ENCODE assay signal across 1 cellular context in the genomic region with DNA sequence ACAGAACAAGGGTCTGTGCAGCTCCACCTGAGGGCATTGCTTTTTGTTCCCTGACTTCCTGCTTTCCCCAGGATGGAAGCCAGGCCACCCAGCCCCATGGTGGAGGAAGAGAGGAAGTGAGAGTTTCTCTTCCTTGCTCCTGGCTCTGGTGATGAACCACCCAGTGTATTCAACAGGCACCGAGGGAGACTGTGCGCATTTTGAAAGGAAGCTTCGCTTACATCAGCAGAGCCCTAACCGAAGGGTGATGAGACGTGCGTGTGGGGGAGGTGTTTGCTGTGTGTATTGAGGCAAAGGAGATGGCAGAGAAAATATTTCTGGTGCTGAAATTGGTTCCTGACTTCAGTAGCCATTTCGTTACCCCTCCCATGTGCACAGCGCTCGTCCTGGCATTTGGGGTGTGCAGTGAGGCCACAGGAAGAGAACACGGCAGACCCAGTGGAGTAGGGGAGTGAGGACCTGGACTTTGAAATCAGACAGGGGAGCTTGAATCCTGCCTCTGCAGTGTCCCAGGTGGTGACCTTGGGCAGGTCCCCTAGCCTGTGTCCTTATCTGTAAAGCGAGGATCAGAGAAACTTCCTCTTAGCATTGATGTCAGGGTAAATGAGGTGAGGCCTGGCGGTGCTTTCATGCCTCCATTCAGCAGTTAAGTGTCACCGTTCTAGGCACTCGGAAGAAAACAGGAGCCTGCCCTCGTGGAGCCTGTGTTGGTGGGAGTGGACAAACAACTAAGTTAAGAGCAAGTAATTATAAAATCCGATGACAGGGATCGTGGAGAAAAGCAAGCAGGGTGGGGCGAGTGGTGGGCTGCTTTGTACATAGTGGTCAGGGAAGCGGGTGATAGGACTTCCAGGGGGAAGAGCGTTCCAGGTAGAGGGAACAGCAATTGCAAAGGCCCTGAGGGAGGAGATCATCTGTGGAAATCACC.
TF ChIP-seq lines count a peak whose summit lies in the region.

No MANE protein-coding gene starts in this region.

TF ChIP-seq in K562, 482 proteins besides CTCF, POLR2A, EP300 and RAD21 (continued from another document and continues in another):
- TF ChIP-seq, protein P1, sequence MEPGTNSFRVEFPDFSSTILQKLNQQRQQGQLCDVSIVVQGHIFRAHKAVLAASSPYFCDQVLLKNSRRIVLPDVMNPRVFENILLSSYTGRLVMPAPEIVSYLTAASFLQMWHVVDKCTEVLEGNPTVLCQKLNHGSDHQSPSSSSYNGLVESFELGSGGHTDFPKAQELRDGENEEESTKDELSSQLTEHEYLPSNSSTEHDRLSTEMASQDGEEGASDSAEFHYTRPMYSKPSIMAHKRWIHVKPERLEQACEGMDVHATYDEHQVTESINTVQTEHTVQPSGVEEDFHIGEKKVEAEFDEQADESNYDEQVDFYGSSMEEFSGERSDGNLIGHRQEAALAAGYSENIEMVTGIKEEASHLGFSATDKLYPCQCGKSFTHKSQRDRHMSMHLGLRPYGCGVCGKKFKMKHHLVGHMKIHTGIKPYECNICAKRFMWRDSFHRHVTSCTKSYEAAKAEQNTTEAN (CRISPR knock-in tag; IDR thresholded peaks at IDR 0.05) = no peak
- 0 out of 2 replicates have a peak, but pooled peaks have one; percentile 16 for TF ChIP-seq JUN (IDR thresholded peaks at IDR 0.05; ENCODE audit: borderline replicate concordance, low read depth, low read length)
- no peak for TF ChIP-seq JUN (CRISPR knock-in tag; IDR thresholded peaks at IDR 0.05; ENCODE audit: borderline replicate concordance)
- TF ChIP-seq HDAC6 (IDR thresholded peaks at IDR 0.05; ENCODE audit: low read depth, low read length) = no peak
- TF ChIP-seq, protein P2, sequence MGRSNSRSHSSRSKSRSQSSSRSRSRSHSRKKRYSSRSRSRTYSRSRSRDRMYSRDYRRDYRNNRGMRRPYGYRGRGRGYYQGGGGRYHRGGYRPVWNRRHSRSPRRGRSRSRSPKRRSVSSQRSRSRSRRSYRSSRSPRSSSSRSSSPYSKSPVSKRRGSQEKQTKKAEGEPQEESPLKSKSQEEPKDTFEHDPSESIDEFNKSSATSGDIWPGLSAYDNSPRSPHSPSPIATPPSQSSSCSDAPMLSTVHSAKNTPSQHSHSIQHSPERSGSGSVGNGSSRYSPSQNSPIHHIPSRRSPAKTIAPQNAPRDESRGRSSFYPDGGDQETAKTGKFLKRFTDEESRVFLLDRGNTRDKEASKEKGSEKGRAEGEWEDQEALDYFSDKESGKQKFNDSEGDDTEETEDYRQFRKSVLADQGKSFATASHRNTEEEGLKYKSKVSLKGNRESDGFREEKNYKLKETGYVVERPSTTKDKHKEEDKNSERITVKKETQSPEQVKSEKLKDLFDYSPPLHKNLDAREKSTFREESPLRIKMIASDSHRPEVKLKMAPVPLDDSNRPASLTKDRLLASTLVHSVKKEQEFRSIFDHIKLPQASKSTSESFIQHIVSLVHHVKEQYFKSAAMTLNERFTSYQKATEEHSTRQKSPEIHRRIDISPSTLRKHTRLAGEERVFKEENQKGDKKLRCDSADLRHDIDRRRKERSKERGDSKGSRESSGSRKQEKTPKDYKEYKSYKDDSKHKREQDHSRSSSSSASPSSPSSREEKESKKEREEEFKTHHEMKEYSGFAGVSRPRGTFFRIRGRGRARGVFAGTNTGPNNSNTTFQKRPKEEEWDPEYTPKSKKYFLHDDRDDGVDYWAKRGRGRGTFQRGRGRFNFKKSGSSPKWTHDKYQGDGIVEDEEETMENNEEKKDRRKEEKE (IDR thresholded peaks at IDR 0.05; ENCODE audit: borderline replicate concordance in 1 of 2, control insufficient read depth in 1 of 2, low read depth in 2 of 2, low read length in 1 of 2) = no peak
- TF ChIP-seq, protein P3, sequence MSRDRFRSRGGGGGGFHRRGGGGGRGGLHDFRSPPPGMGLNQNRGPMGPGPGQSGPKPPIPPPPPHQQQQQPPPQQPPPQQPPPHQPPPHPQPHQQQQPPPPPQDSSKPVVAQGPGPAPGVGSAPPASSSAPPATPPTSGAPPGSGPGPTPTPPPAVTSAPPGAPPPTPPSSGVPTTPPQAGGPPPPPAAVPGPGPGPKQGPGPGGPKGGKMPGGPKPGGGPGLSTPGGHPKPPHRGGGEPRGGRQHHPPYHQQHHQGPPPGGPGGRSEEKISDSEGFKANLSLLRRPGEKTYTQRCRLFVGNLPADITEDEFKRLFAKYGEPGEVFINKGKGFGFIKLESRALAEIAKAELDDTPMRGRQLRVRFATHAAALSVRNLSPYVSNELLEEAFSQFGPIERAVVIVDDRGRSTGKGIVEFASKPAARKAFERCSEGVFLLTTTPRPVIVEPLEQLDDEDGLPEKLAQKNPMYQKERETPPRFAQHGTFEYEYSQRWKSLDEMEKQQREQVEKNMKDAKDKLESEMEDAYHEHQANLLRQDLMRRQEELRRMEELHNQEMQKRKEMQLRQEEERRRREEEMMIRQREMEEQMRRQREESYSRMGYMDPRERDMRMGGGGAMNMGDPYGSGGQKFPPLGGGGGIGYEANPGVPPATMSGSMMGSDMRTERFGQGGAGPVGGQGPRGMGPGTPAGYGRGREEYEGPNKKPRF (IDR thresholded peaks at IDR 0.05; ENCODE audit: low read depth, low read length) = no peak
- TF ChIP-seq PHF20 (IDR thresholded peaks at IDR 0.05; ENCODE audit: partially characterized antibody) = no peak
- TF ChIP-seq, protein P4, sequence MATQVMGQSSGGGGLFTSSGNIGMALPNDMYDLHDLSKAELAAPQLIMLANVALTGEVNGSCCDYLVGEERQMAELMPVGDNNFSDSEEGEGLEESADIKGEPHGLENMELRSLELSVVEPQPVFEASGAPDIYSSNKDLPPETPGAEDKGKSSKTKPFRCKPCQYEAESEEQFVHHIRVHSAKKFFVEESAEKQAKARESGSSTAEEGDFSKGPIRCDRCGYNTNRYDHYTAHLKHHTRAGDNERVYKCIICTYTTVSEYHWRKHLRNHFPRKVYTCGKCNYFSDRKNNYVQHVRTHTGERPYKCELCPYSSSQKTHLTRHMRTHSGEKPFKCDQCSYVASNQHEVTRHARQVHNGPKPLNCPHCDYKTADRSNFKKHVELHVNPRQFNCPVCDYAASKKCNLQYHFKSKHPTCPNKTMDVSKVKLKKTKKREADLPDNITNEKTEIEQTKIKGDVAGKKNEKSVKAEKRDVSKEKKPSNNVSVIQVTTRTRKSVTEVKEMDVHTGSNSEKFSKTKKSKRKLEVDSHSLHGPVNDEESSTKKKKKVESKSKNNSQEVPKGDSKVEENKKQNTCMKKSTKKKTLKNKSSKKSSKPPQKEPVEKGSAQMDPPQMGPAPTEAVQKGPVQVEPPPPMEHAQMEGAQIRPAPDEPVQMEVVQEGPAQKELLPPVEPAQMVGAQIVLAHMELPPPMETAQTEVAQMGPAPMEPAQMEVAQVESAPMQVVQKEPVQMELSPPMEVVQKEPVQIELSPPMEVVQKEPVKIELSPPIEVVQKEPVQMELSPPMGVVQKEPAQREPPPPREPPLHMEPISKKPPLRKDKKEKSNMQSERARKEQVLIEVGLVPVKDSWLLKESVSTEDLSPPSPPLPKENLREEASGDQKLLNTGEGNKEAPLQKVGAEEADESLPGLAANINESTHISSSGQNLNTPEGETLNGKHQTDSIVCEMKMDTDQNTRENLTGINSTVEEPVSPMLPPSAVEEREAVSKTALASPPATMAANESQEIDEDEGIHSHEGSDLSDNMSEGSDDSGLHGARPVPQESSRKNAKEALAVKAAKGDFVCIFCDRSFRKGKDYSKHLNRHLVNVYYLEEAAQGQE (CRISPR knock-in tag; IDR thresholded peaks at IDR 0.05; ENCODE audit: low read depth) = no peak
- TF ChIP-seq NCOA6 (IDR thresholded peaks at IDR 0.05) = no peak
- TF ChIP-seq ZNF263 (CRISPR knock-in tag; IDR thresholded peaks at IDR 0.05; ENCODE audit: borderline replicate concordance) = no peak
- TF ChIP-seq MCM5 (IDR thresholded peaks at IDR 0.05; ENCODE audit: low read depth) = no peak
- no peak for TF ChIP-seq RBM34 (IDR thresholded peaks at IDR 0.05; ENCODE audit: borderline replicate concordance, insufficient read depth, low read length)
- TF ChIP-seq SRSF7 (optimal IDR thresholded peaks at IDR 0.05; ENCODE audit: low read depth, low read length) = no peak
- TF ChIP-seq, protein P5, sequence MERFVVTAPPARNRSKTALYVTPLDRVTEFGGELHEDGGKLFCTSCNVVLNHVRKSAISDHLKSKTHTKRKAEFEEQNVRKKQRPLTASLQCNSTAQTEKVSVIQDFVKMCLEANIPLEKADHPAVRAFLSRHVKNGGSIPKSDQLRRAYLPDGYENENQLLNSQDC (CRISPR knock-in tag; IDR thresholded peaks at IDR 0.05) = no peak
- TF ChIP-seq KHSRP (IDR thresholded peaks at IDR 0.05) = no peak
- TF ChIP-seq ATF7 (IDR thresholded peaks at IDR 0.05) = peak; percentile 80
- no peak for TF ChIP-seq ZNF589 (CRISPR knock-in tag; IDR thresholded peaks at IDR 0.05; ENCODE audit: low read depth)
- TF ChIP-seq, protein P6, sequence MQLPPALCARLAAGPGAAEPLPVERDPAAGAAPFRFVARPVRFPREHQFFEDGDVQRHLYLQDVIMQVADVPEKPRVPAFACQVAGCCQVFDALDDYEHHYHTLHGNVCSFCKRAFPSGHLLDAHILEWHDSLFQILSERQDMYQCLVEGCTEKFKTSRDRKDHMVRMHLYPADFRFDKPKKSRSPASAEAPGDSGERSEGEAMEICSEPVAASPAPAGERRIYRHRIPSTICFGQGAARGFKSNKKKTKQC (CRISPR knock-in tag; IDR thresholded peaks at IDR 0.05) = no peak
- TF ChIP-seq, protein P7, sequence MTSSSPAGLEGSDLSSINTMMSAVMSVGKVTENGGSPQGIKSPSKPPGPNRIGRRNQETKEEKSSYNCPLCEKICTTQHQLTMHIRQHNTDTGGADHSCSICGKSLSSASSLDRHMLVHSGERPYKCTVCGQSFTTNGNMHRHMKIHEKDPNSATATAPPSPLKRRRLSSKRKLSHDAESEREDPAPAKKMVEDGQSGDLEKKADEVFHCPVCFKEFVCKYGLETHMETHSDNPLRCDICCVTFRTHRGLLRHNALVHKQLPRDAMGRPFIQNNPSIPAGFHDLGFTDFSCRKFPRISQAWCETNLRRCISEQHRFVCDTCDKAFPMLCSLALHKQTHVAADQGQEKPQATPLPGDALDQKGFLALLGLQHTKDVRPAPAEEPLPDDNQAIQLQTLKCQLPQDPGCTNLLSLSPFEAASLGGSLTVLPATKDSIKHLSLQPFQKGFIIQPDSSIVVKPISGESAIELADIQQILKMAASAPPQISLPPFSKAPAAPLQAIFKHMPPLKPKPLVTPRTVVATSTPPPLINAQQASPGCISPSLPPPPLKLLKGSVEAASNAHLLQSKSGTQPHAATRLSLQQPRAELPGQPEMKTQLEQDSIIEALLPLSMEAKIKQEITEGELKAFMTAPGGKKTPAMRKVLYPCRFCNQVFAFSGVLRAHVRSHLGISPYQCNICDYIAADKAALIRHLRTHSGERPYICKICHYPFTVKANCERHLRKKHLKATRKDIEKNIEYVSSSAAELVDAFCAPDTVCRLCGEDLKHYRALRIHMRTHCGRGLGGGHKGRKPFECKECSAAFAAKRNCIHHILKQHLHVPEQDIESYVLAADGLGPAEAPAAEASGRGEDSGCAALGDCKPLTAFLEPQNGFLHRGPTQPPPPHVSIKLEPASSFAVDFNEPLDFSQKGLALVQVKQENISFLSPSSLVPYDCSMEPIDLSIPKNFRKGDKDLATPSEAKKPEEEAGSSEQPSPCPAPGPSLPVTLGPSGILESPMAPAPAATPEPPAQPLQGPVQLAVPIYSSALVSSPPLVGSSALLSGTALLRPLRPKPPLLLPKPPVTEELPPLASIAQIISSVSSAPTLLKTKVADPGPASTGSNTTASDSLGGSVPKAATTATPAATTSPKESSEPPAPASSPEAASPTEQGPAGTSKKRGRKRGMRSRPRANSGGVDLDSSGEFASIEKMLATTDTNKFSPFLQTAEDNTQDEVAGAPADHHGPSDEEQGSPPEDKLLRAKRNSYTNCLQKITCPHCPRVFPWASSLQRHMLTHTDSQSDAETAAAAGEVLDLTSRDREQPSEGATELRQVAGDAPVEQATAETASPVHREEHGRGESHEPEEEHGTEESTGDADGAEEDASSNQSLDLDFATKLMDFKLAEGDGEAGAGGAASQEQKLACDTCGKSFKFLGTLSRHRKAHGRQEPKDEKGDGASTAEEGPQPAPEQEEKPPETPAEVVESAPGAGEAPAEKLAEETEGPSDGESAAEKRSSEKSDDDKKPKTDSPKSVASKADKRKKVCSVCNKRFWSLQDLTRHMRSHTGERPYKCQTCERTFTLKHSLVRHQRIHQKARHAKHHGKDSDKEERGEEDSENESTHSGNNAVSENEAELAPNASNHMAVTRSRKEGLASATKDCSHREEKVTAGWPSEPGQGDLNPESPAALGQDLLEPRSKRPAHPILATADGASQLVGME (CRISPR knock-in tag; IDR thresholded peaks at IDR 0.05) = 0 out of 2 replicates have a peak, but pooled peaks have one; percentile 40
- TF ChIP-seq, protein P8, sequence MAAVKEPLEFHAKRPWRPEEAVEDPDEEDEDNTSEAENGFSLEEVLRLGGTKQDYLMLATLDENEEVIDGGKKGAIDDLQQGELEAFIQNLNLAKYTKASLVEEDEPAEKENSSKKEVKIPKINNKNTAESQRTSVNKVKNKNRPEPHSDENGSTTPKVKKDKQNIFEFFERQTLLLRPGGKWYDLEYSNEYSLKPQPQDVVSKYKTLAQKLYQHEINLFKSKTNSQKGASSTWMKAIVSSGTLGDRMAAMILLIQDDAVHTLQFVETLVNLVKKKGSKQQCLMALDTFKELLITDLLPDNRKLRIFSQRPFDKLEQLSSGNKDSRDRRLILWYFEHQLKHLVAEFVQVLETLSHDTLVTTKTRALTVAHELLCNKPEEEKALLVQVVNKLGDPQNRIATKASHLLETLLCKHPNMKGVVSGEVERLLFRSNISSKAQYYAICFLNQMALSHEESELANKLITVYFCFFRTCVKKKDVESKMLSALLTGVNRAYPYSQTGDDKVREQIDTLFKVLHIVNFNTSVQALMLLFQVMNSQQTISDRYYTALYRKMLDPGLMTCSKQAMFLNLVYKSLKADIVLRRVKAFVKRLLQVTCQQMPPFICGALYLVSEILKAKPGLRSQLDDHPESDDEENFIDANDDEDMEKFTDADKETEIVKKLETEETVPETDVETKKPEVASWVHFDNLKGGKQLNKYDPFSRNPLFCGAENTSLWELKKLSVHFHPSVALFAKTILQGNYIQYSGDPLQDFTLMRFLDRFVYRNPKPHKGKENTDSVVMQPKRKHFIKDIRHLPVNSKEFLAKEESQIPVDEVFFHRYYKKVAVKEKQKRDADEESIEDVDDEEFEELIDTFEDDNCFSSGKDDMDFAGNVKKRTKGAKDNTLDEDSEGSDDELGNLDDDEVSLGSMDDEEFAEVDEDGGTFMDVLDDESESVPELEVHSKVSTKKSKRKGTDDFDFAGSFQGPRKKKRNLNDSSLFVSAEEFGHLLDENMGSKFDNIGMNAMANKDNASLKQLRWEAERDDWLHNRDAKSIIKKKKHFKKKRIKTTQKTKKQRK (IDR thresholded peaks at IDR 0.05; ENCODE audit: borderline replicate concordance, low read depth, low read length) = no peak
- TF ChIP-seq CBX2 (IDR thresholded peaks at IDR 0.05; ENCODE audit: insufficient read depth, low read length, poor library complexity, severe bottlenecking) = no peak
- 0 out of 2 replicates have a peak, but pooled peaks have one; percentile 23 for TF ChIP-seq ZC3H8 (IDR thresholded peaks at IDR 0.05)
- TF ChIP-seq, protein P9, sequence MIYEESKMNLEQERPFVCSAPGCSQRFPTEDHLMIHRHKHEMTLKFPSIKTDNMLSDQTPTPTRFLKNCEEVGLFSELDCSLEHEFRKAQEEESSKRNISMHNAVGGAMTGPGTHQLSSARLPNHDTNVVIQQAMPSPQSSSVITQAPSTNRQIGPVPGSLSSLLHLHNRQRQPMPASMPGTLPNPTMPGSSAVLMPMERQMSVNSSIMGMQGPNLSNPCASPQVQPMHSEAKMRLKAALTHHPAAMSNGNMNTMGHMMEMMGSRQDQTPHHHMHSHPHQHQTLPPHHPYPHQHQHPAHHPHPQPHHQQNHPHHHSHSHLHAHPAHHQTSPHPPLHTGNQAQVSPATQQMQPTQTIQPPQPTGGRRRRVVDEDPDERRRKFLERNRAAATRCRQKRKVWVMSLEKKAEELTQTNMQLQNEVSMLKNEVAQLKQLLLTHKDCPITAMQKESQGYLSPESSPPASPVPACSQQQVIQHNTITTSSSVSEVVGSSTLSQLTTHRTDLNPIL (CRISPR knock-in tag; IDR thresholded peaks at IDR 0.05) = 0 out of 2 replicates have a peak, but pooled peaks have one; percentile 41
- no peak for TF ChIP-seq SMAD3 (CRISPR knock-in tag; conservative IDR thresholded peaks at IDR 0.05)
- TF ChIP-seq CEBPG (CRISPR knock-in tag; IDR thresholded peaks at IDR 0.05) = peak; percentile 77
- TF ChIP-seq CEBPG (tag; conservative IDR thresholded peaks at IDR 0.05 in 1 of 2, IDR thresholded peaks at IDR 0.05 in 1 of 2) = peak in 1 of 2 experiments; percentile 31; a peak in 2 of 4 replicates
- TF ChIP-seq POLR2H (tag; IDR thresholded peaks at IDR 0.05; ENCODE audit: low read depth) = no peak
